In genomic region chr12:607541-608001, GRCh38 we compare ENCODE assay signal across 15 cellular contexts. TPM values are rescaled to one million over a fixed set of nuclear protein-coding genes. Genes with fewer than 3 reads are reported as not detected.
A peak's percentile ranks its signal among the peaks of the same experiment; 100 is the strongest.
DNase-seq lines count a peak whose midpoint lies in the region; ATAC-seq and TF ChIP-seq lines count a peak whose summit lies in the region.
"Had no signal": no experiment of that assay in that cellular context is flagged by ENCODE, and none has a peak within 500 bp of the region (broad histone marks: within the 10 kb centered on the region; RNA-seq: fewer than 3 reads in every experiment).

No MANE protein-coding gene starts in this region.

- no peak overlapping the region for H2BK12ac ChIP-seq in neuronal stem cell (ENCODE audit: low read length)

- TF ChIP-seq POLR2A in IMR-90 (IDR thresholded peaks at IDR 0.05; ENCODE audit: low read depth, low read length) (no peak), gastrocnemius medialis (IDR thresholded peaks at IDR 0.05) (no peak)

- H3K4ac ChIP-seq in IMR-90 (ENCODE audit: low read depth, low read length) (no peak overlapping the region), neuronal stem cell (ENCODE audit: low read length) (no peak overlapping the region)

- peaks cover 22% of the 10 kb centered on the region for H3K4me1 Mint-ChIP-seq in activated T-helper 17 cell treated with anti-CD3 and anti-CD28 coated beads, Interleukin-2, amount 50 U/mL, for 72 hours

- no peak overlapping the region for H2BK20ac ChIP-seq in IMR-90 (ENCODE audit: low read depth, low read length)

- no peak overlapping the region for H4K5ac ChIP-seq in IMR-90 (ENCODE audit: low read depth, low read length)

- no peaks in the 10 kb centered on the region for H3K36me3 Mint-ChIP-seq in activated T-helper 17 cell treated with anti-CD3 and anti-CD28 coated beads, Interleukin-2, amount 50 U/mL, for 72 hours (ENCODE audit: low read depth)

- no TSS peak for BruUV-seq in IMR-90 (replicated peaks; lab: Mats Ljungman, UMichigan)

- no peak overlapping the region for H4K8ac ChIP-seq in IMR-90 (ENCODE audit: low read depth in 2 of 2, low read length in 2 of 2)
- no peak overlapping the region for H4K8ac ChIP-seq in neuronal stem cell (ENCODE audit: low read depth, low read length)

- H3K23ac ChIP-seq in IMR-90 (ENCODE audit: low read depth, low read length) (no peak overlapping the region), neuronal stem cell (ENCODE audit: low read depth, low read length, poor library complexity) (no peak overlapping the region)

- H3K9me3 Mint-ChIP-seq in activated T-helper 17 cell treated with anti-CD3 and anti-CD28 coated beads, Interleukin-2, amount 50 U/mL, for 72 hours = no peaks in the 10 kb centered on the region

- H3K4me3 Mint-ChIP-seq in activated T-helper 17 cell treated with anti-CD3 and anti-CD28 coated beads, Interleukin-2, amount 50 U/mL, for 72 hours = no peak overlapping the region

- H3K9ac ChIP-seq in IMR-90 (ENCODE audit: low read depth, low read length) (no peak overlapping the region), neuronal stem cell (ENCODE audit: low read depth, low read length, poor library complexity) (no peak overlapping the region)

- POLR2A ChIA-PET in IMR-90 (lab: Charles Lee; ENCODE audit: unreplicated experiment) = no interaction called here

- CTCF ChIA-PET in IMR-90 (lab: Yijun Ruan, JAX) = interaction anchor here (1.5 kb wide), 1 partner anchor 32 kb away, joined by 4 read pairs; no protein-coding TSS in a partner anchor

- whole genome bisulfite sequencing in IMR-90 (ENCODE audit: extremely low coverage in 2 of 2, insufficient read length in 1 of 2), 2 experiments = 31% methylated on average over 2 of the region's 5 CpGs; no CpG with 5 or more reads in 1 of the 2 experiments
- 9% methylated on average over 5 of the region's 5 CpGs for WGBS in right cardiac atrium
- no CpG with 5 or more reads among the region's 5 CpGs for WGBS in neuronal stem cell (ENCODE audit: extremely low coverage in 2 of 2, insufficient read length in 2 of 2, insufficient replicate concordance in 1 of 2), 2 donors

- H2AK5ac ChIP-seq in IMR-90 (ENCODE audit: low read depth, low read length) = no peak overlapping the region
- H2AK5ac ChIP-seq in neuronal stem cell (ENCODE audit: low read depth, low read length) = no peak overlapping the region

- DNase-seq in IMR-90 = no peak
- peak; percentile 81 to 89 (median 86) for DNase-seq in right cardiac atrium
- DNase-seq in gastrocnemius medialis = no peak
- no peak for DNase-seq in amniotic stem cell (lab: John Stamatoyannopoulos, UW)
- no peak for DNase-seq in neuronal stem cell (ENCODE audit: low spot score)
- DNase-seq: activated naive CD4-positive, alpha-beta T cell treated with Interleukin-2 at 50 U/mL for 16 hours; EL; NCI-H748 treated with DMSO at 0.1 percent for 48 hours; stimulated activated CD4-positive, alpha-beta T cell treated with anti-CD3 and anti-CD28 coated beads, Interleukin-2, amount 100 ng/mL, for 48 hours; transverse colon had no signal

- H4K91ac ChIP-seq in IMR-90 (ENCODE audit: insufficient read depth, low read depth, low read length) (no peak overlapping the region), neuronal stem cell (ENCODE audit: low read depth, low read length, poor library complexity) (no peak overlapping the region)

- H2AFZ ChIP-seq in IMR-90 (replicated peaks; ENCODE audit: low read length, poor library complexity) (peak overlapping the region; percentile 28), neuronal stem cell (ENCODE audit: low read length) (no peak overlapping the region)

- no peak overlapping the region for H2BK15ac ChIP-seq in IMR-90 (ENCODE audit: low read depth, low read length)
- H2BK15ac ChIP-seq in neuronal stem cell (ENCODE audit: low read length) = no peak overlapping the region

- peaks cover 6% of the 10 kb centered on the region for H3K9me1 ChIP-seq in IMR-90 (ENCODE audit: insufficient read depth, low read length)

- H3K18ac ChIP-seq in IMR-90 (ENCODE audit: low read depth, low read length) (no peak overlapping the region), neuronal stem cell (ENCODE audit: low read length) (no peak overlapping the region)

- H3K4me3 ChIP-seq in IMR-90 (ENCODE audit: insufficient read depth, low read depth, low read length) = no peak overlapping the region
- H3K4me3 ChIP-seq in right cardiac atrium (ENCODE audit: low read length) = no peak overlapping the region
- no peak overlapping the region for H3K4me3 ChIP-seq in gastrocnemius medialis
- no peak overlapping the region for H3K4me3 ChIP-seq in neuronal stem cell (ENCODE audit: low read length in 2 of 2)
- H3K4me3 ChIP-seq: esophagus muscularis mucosa, transverse colon had no signal

- H2BK120ac ChIP-seq in IMR-90 (ENCODE audit: low read depth, low read length) = no peak overlapping the region
- no peak overlapping the region for H2BK120ac ChIP-seq in neuronal stem cell (ENCODE audit: low read depth, low read length)

- H3K36me3 ChIP-seq in IMR-90 (ENCODE audit: control insufficient read depth, insufficient read depth, low read length) = no peaks in the 10 kb centered on the region
- no peaks in the 10 kb centered on the region for H3K36me3 ChIP-seq in gastrocnemius medialis
- no peaks in the 10 kb centered on the region for H3K36me3 ChIP-seq in neuronal stem cell (replicated peaks in 1 of 2; ENCODE audit: control insufficient read depth in 2 of 2, insufficient read depth in 2 of 2, low read length in 2 of 2)
- H3K36me3 ChIP-seq: esophagus muscularis mucosa, transverse colon had no signal

- no peak overlapping the region for H3K56ac ChIP-seq in IMR-90 (ENCODE audit: extremely low read depth, insufficient read depth, low read length)

- no peak overlapping the region for H2BK5ac ChIP-seq in IMR-90 (ENCODE audit: low read depth, low read length, poor library complexity, severe bottlenecking)
- no peak overlapping the region for H2BK5ac ChIP-seq in neuronal stem cell (ENCODE audit: low read length)

- H3K27ac Mint-ChIP-seq in activated T-helper 17 cell treated with anti-CD3 and anti-CD28 coated beads, Interleukin-2, amount 50 U/mL, for 72 hours = no peak overlapping the region

- TF ChIP-seq RAD21 in IMR-90 (IDR thresholded peaks at IDR 0.05; ENCODE audit: low read length) = no peak

- H3K14ac ChIP-seq in IMR-90 (replicated peaks; ENCODE audit: low read depth, low read length) (no peak overlapping the region), neuronal stem cell (ENCODE audit: low read length) (no peak overlapping the region)

- in situ Hi-C loops in IMR-90 (cut with MboI; ENCODE audit: low sequenced_read_pairs) (no loop called here), gastrocnemius medialis (cut with MboI; ENCODE audit: low sequenced_read_pairs in 4 of 4) (no loop called here)

- peaks cover 22% of the 10 kb centered on the region for H3K27me3 ChIP-seq in IMR-90 (ENCODE audit: control insufficient read depth, insufficient read depth, low read length)
- no peaks in the 10 kb centered on the region for H3K27me3 ChIP-seq in right cardiac atrium (ENCODE audit: control insufficient read depth, insufficient read depth)
- H3K27me3 ChIP-seq in gastrocnemius medialis = no peaks in the 10 kb centered on the region
- peaks cover 0 to 9% (median 0%) of the 10 kb centered on the region in 3 experiments for H3K27me3 ChIP-seq in neuronal stem cell (ENCODE audit: control insufficient read depth in 3 of 3, insufficient read depth in 3 of 3, low read depth in 1 of 3, low read length in 3 of 3)
- H3K27me3 ChIP-seq: esophagus muscularis mucosa, transverse colon had no signal

- intact Hi-C loops in IMR-90 (cut with micrococcal nuclease) = no loop called here
- intact Hi-C loops in right cardiac atrium (cut with DNase I) = loop anchor here in 1 of 4 donors (5.0 kb wide), 1 partner anchor 35 kb away; no protein-coding TSS in a partner anchor
- intact Hi-C loops in gastrocnemius medialis (cut with DNase I; ENCODE audit: low total_unique reads) = no loop called here

- dilution Hi-C loops in IMR-90 (cut with HindIII; ENCODE audit: low sequenced_read_pairs, unreplicated experiment) = no loop called here

- peaks cover 4% of the 10 kb centered on the region for H3K4me1 ChIP-seq in IMR-90 (ENCODE audit: control insufficient read depth, insufficient read depth, low read length)
- peaks cover 16% of the 10 kb centered on the region for H3K4me1 ChIP-seq in right cardiac atrium (ENCODE audit: control insufficient read depth, insufficient read depth, low read length)
- peaks cover 19 to 42% of the 10 kb centered on the region in 2 donors for H3K4me1 ChIP-seq in gastrocnemius medialis
- H3K4me1 ChIP-seq in neuronal stem cell (ENCODE audit: control insufficient read depth in 2 of 2, insufficient read depth in 1 of 2, low read depth in 1 of 2, low read length in 2 of 2) = no peaks in the 10 kb centered on the region
- H3K4me1 ChIP-seq: transverse colon had no signal

- H2AK9ac ChIP-seq in IMR-90 (replicated peaks; ENCODE audit: low read depth, low read length, poor library complexity) = no peak overlapping the region

- H3K27ac ChIP-seq in IMR-90 (ENCODE audit: insufficient read depth, low read length) (no peak overlapping the region), right cardiac atrium (ENCODE audit: low read length) (peak overlapping the region; percentile 74), gastrocnemius medialis (peak overlapping the region; percentile 56 to 75 (median 70)), neuronal stem cell (replicated peaks; ENCODE audit: low read length) (no peak overlapping the region)
- H3K27ac ChIP-seq: transverse colon had no signal

- no peaks in the 10 kb centered on the region for H4K20me1 ChIP-seq in IMR-90 (ENCODE audit: insufficient read depth, low read length)

- TF ChIP-seq CTCF in IMR-90 (conservative IDR thresholded peaks at IDR 0.05; ENCODE audit: low read depth, low read length) = no peak
- TF ChIP-seq CTCF in gastrocnemius medialis (IDR thresholded peaks at IDR 0.05 in 4 of 5, conservative IDR thresholded peaks at IDR 0.05 in 1 of 5) = no peak

- no peak for ATAC-seq in IMR-90 (ENCODE audit: low read depth)
- ATAC-seq in activated T-helper 17 cell treated with anti-CD3 and anti-CD28 coated beads, Interleukin-2, amount 50 U/mL, for 72 hours (replicated peaks) = peak; percentile 13
- peak; percentile 74 to 78 for ATAC-seq in right cardiac atrium
- ATAC-seq in gastrocnemius medialis = peak; percentile 16 to 31
- no peak for ATAC-seq in HG03432 (IDR thresholded peaks at IDR 0.05; ENCODE audit: unreplicated experiment)
- ATAC-seq in GM21619 (IDR thresholded peaks at IDR 0.05; ENCODE audit: unreplicated experiment) = no peak

- no peaks in the 10 kb centered on the region for H3K9me3 ChIP-seq in IMR-90 (ENCODE audit: control insufficient read depth, insufficient read depth, low read length)
- H3K9me3 ChIP-seq in right cardiac atrium (ENCODE audit: control insufficient read depth, low read length) = no peaks in the 10 kb centered on the region
- no peaks in the 10 kb centered on the region for H3K9me3 ChIP-seq in gastrocnemius medialis
- H3K9me3 ChIP-seq in neuronal stem cell (replicated peaks in 1 of 2; ENCODE audit: control insufficient read depth in 2 of 2, insufficient read depth in 1 of 2, low read depth in 1 of 2, low read length in 2 of 2) = no peaks in the 10 kb centered on the region
- H3K9me3 ChIP-seq: esophagus muscularis mucosa, transverse colon had no signal

- no peaks in the 10 kb centered on the region for H3K79me1 ChIP-seq in IMR-90 (ENCODE audit: low read depth in 1 of 2, low read length in 2 of 2)
- no peaks in the 10 kb centered on the region for H3K79me1 ChIP-seq in neuronal stem cell (ENCODE audit: low read depth, low read length)

- no peak overlapping the region for H3K4me2 ChIP-seq in IMR-90 (ENCODE audit: low read depth, low read length)
- H3K4me2 ChIP-seq in neuronal stem cell (ENCODE audit: insufficient read depth, low read length, poor library complexity, severe bottlenecking) = no peak overlapping the region

- H3K27me3 Mint-ChIP-seq in activated T-helper 17 cell treated with anti-CD3 and anti-CD28 coated beads, Interleukin-2, amount 50 U/mL, for 72 hours = no peaks in the 10 kb centered on the region

RNA-seq across cellular contexts. Expression of gene NINJ2, which starts 55.7 kb away (rescaled TPM):
- not detected in 2 replicates for total RNA-seq in IMR-90 (2012; rRNA removed)
- not detected in 2 replicates for polyA plus RNA-seq in IMR-90 (2012; rRNA removed)
- not detected in 2 replicates for polyA plus RNA-seq in IMR-90 (2012; cell fraction: cytosol; rRNA removed)
- polyA plus RNA-seq in IMR-90 (2012; cell fraction: nucleus; rRNA removed; ENCODE audit: low replicate concordance) = not detected in 2 replicates
- 10 to 100 TPM in 1 of 2 donors, 1 to 10 TPM in 1; 9.2 to 19.9 TPM for total RNA-seq in activated T-helper 17 cell treated with anti-CD3 and anti-CD28 coated beads, Interleukin-2, amount 50 U/mL, for 72 hours
- 1 to 10 TPM; 3.6 to 7.4 (median 5.5) TPM for total RNA-seq in right cardiac atrium
- 5.9 TPM for polyA plus RNA-seq in right cardiac atrium
- 100 to 1,000 TPM in 1 of 4 donors, 10 to 100 TPM in 3; 12.0 to 106 (median 78.5) TPM for total RNA-seq in gastrocnemius medialis
- 0.52 TPM for polyA plus RNA-seq in neuronal stem cell (2013, experiment 1 of 2)
- 0.42 TPM for polyA plus RNA-seq in neuronal stem cell (2013, experiment 2 of 2)
- total RNA-seq: LHCN-M2 had no signal

Comparison
In these comparisons a context has a peak if more than half of its experiments do, and no peak if none do; other contexts are left out.
1. ATAC-seq: peak in activated T-helper 17 cell treated with anti-CD3 and anti-CD28 coated beads, Interleukin-2, amount 50 U/mL, for 72 hours (single experiment), right cardiac atrium (2 of 2) and gastrocnemius medialis (2 of 2); none in IMR-90 (single experiment), HG03432 (single experiment) and GM21619 (single experiment).
2. DNase-seq: peak in right cardiac atrium (3 of 3); none in IMR-90 (single experiment), gastrocnemius medialis (0 of 2), amniotic stem cell (single experiment) and neuronal stem cell (single experiment).
3. H3K27ac ChIP-seq: peak in right cardiac atrium (single experiment) and gastrocnemius medialis (4 of 4); none in IMR-90 (single experiment) and neuronal stem cell (single experiment).